Comparison of ENCODE assay signal across 8 cellular contexts in genomic region chr1:1059494-1060280, GRCh38. TPM values are rescaled to one million over a fixed set of nuclear protein-coding genes. Genes with fewer than 3 reads are reported as not detected.
DNase-seq lines count a peak whose midpoint lies in the region; ATAC-seq, FAIRE-seq and TF ChIP-seq lines count a peak whose summit lies in the region.

No MANE protein-coding gene starts in this region.

- TF ChIP-seq CTCF in AG09309 (IDR thresholded peaks at IDR 0.05; ENCODE audit: control insufficient read depth, insufficient read depth, low read depth, low read length, missing control alignments) = no peak
- TF ChIP-seq CTCF in H1 (IDR thresholded peaks at IDR 0.05; ENCODE audit: control extremely low read depth in 1 of 3, insufficient read depth in 1 of 3, low read depth in 1 of 3, low read length in 3 of 3) = no peak

- peak overlapping the region; percentile 36 for H3K4me3 ChIP-seq in AG09309 (ENCODE audit: control insufficient read depth, low read depth, low read length)
- peak overlapping the region; percentile 43 to 76 (median 48) for H3K4me3 ChIP-seq in H1 (ENCODE audit: extremely low read depth in 1 of 4, insufficient read depth in 2 of 4, low read depth in 3 of 4, low read length in 4 of 4)
- peak overlapping the region; percentile 46 for H3K4me3 ChIP-seq in mesodermal cell (ENCODE audit: extremely low read depth, insufficient read depth, low read length, poor library complexity, severe bottlenecking)

- no peak overlapping the region; the same call in 1 of the 2 replicates for H2BK15ac ChIP-seq in H1 (ENCODE audit: low read length)

- CTCF ChIA-PET in H1 (lab: Charles Lee; ENCODE audit: partially characterized antibody) = interaction anchor here (0.7 to 10.2 kb wide), 13 partner anchors 12 to 232 kb away, joined by 3 to 70 read pairs (median 5); partner anchors contain the start of gene ISG15

- no peak for TF ChIP-seq POLR2A in H1 (IDR thresholded peaks at IDR 0.05; ENCODE audit: control extremely low read depth in 1 of 2, low read depth in 2 of 2, low read length in 2 of 2)

- no peaks in the 10 kb centered on the region for H3K79me1 ChIP-seq in H1 (ENCODE audit: low read depth, low read length)

- no peak overlapping the region for H2AK5ac ChIP-seq in H1 (ENCODE audit: low read depth, low read length)

- ATAC-seq in GM18867 (IDR thresholded peaks at IDR 0.05; ENCODE audit: unreplicated experiment) (peak; percentile 73), HG03135 (IDR thresholded peaks at IDR 0.05; ENCODE audit: unreplicated experiment) (peak; percentile 61)

- no peak overlapping the region for H3K14ac ChIP-seq in H1 (ENCODE audit: insufficient read length)

- no peak overlapping the region for H4K91ac ChIP-seq in H1 (replicated peaks; ENCODE audit: insufficient read length, low read length)

- H2BK12ac ChIP-seq in H1 (ENCODE audit: low read depth, low read length) = no peak overlapping the region

- no peak overlapping the region for H2BK120ac ChIP-seq in H1 (replicated peaks; ENCODE audit: low read depth, low read length)

- peaks cover 7% of the 10 kb centered on the region; the same call in 1 of the 2 replicates for H3K23me2 ChIP-seq in H1 (ENCODE audit: low read depth, low read length)

- H3K23ac ChIP-seq in H1 (ENCODE audit: insufficient read length) = no peak overlapping the region

- H3K36me3 ChIP-seq in H1 (ENCODE audit: control insufficient read depth in 2 of 4, insufficient read depth in 4 of 4, low read length in 3 of 4) (peaks cover 0 to 8% (median 2%) of the 10 kb centered on the region in 4 experiments; a peak in 3 of 8 replicates), mesodermal cell (ENCODE audit: control insufficient read depth, insufficient read depth, low read length) (peaks cover 2% of the 10 kb centered on the region)

- no peak for TF ChIP-seq EP300 in H1 (IDR thresholded peaks at IDR 0.05; ENCODE audit: borderline replicate concordance in 1 of 2, low read depth in 2 of 2, low read length in 2 of 2)

- H4K8ac ChIP-seq in H1 (ENCODE audit: extremely low read depth, insufficient read depth, low read length) = peak overlapping the region; percentile 51; the same call in 1 of the 2 replicates

- peak overlapping the region; percentile 42 to 98 for H3K4me2 ChIP-seq in H1 (ENCODE audit: insufficient read depth in 1 of 2, low read depth in 2 of 2, low read length in 2 of 2)

- H3K18ac ChIP-seq in H1 (ENCODE audit: extremely low read depth, low read length) = no peak overlapping the region

- POLR2A ChIA-PET in H1 (lab: Charles Lee; ENCODE audit: partially characterized antibody) = interaction anchor here (0.6 to 6.9 kb wide), 14 partner anchors 9 to 252 kb away, joined by 3 to 70 read pairs (median 4); no protein-coding TSS in a partner anchor

- H2BK5ac ChIP-seq in H1 (ENCODE audit: low read depth, low read length) = no peak overlapping the region

- no peak overlapping the region for H4K5ac ChIP-seq in H1 (ENCODE audit: insufficient read length, low read depth, low read length)

- H3K27ac ChIP-seq in H1 (ENCODE audit: low read depth, low read length) = no peak overlapping the region
- H3K27ac ChIP-seq in mesodermal cell (ENCODE audit: low read depth, low read length, severe bottlenecking) = no peak overlapping the region

- 12% methylated on average over 45 of the region's 69 CpGs; no CpG with 5 or more reads in 1 of the 2 experiments for WGBS in H1 (ENCODE audit: extremely low coverage in 1 of 2, insufficient coverage in 1 of 2, insufficient read length in 1 of 2, insufficient replicate concordance in 2 of 2, low coverage in 1 of 2, low lambda C conversion rate in 2 of 2, missing lambda C conversion rate in 1 of 2), 2 experiments
- 2% methylated on average over 49 to 66 of the region's 69 CpGs for WGBS in mesodermal cell (ENCODE audit: insufficient coverage in 2 of 2), 2 experiments

- H3K9me3 ChIP-seq in H1 (ENCODE audit: insufficient read depth in 2 of 2, low read depth in 1 of 2, low read length in 1 of 2) (no peaks in the 10 kb centered on the region), mesodermal cell (ENCODE audit: control insufficient read depth, low read length) (no peaks in the 10 kb centered on the region)

- no peak overlapping the region for H3K4ac ChIP-seq in H1 (replicated peaks; ENCODE audit: insufficient read length, low read depth, low read length)

- peaks cover 9 to 49% (median 34%) of the 10 kb centered on the region in 4 experiments for H3K27me3 ChIP-seq in H1 (replicated peaks in 1 of 4; ENCODE audit: control insufficient read depth in 3 of 4, extremely low read depth in 1 of 4, insufficient read depth in 3 of 4, low read length in 3 of 4)

- DNase-seq in AG09309 (ENCODE audit: low read depth) (no peak), NCI-H526 treated with DMSO at 0.1 percent for 48 hours (lab: John Stamatoyannopoulos, UW) (peak; percentile 49), H1 (ENCODE audit: low read depth in 1 of 2, low spot score in 2 of 2) (peak in 1 of 2 experiments; percentile 98)
- DNase-seq in activated CD8-positive, alpha-beta memory T cell treated with anti-CD3 and anti-CD28 coated beads for 24 hours = peak; percentile 99
- peak; percentile 79 to 85 for DNase-seq in stimulated activated CD8-positive, alpha-beta memory T cell treated with anti-CD3 and anti-CD28 coated beads, Interleukin-15, amount 100 ng/mL, for 4 hours (ENCODE audit: low read depth in 2 of 2)

- no peak overlapping the region for H3K9ac ChIP-seq in H1 (replicated peaks in 1 of 4; ENCODE audit: extremely low read depth in 1 of 4, low read depth in 3 of 4, low read length in 3 of 4)

- no peak overlapping the region for H2AFZ ChIP-seq in H1 (ENCODE audit: low read length)

- no peak overlapping the region for H2BK20ac ChIP-seq in H1 (ENCODE audit: low read length)

- TF ChIP-seq RAD21 in H1 (IDR thresholded peaks at IDR 0.05 in 1 of 2, conservative IDR thresholded peaks at IDR 0.05 in 1 of 2; ENCODE audit: low read depth in 2 of 2, low read length in 2 of 2) = no peak

- H3K56ac ChIP-seq in H1 (replicated peaks; ENCODE audit: insufficient read length, low read depth, low read length) = no peak overlapping the region

- no peak for FAIRE-seq in H1 (lab: Jason Lieb, UNC)

- H4K20me1 ChIP-seq in H1 (replicated peaks in 1 of 2; ENCODE audit: control insufficient read depth in 1 of 2, insufficient read depth in 2 of 2, low read length in 2 of 2) = peaks cover 0 to 20% of the 10 kb centered on the region in 2 experiments

- H3K79me2 ChIP-seq in H1 (ENCODE audit: control insufficient read depth in 1 of 2, insufficient read depth in 2 of 2, low read length in 2 of 2) = no peaks in the 10 kb centered on the region

- H3K4me1 ChIP-seq in H1 (replicated peaks in 1 of 4; ENCODE audit: control insufficient read depth in 3 of 4, insufficient read depth in 4 of 4, low read length in 3 of 4) (peaks cover 0 to 18% (median 11%) of the 10 kb centered on the region in 4 experiments; a peak in 5 of 7 replicates), mesodermal cell (ENCODE audit: control insufficient read depth, insufficient read depth, low read length, poor library complexity, severe bottlenecking) (peaks cover 33% of the 10 kb centered on the region)

RNA-seq across cellular contexts. Expression of gene RNF223, which starts 14.4 kb away (rescaled TPM):
- not detected in 2 replicates for total RNA-seq in H1 (2021; fragmentation: NEBNext Ultra II Directional; extraction: Animal tissue kit (Norgen Biotek cat#: 25700))
- polyA plus RNA-seq in H1 (2011; rRNA removed) = not detected in 2 replicates
- polyA plus RNA-seq in H1 (2011; cell fraction: cytosol; rRNA removed) = not detected
- not detected for polyA plus RNA-seq in H1 (2011; cell fraction: nucleus; rRNA removed)
- polyA plus RNA-seq in H1 (2012, experiment 1 of 2) = not detected in 4 replicates
- polyA plus RNA-seq in H1 (2012, experiment 2 of 2) = not detected
- polyA plus RNA-seq in H1 (2013, experiment 1 of 2) = 0.02 TPM
- polyA plus RNA-seq in H1 (2013, experiment 2 of 2) = not detected
- polyA minus RNA-seq in H1 (2011; rRNA and poly(A)+ RNA removed) = not detected in 2 replicates
- not detected for polyA minus RNA-seq in H1 (2011; cell fraction: cytosol; rRNA and poly(A)+ RNA removed)
- polyA minus RNA-seq in H1 (2011; cell fraction: nucleus; rRNA and poly(A)+ RNA removed) = 0.40 TPM
- not detected for polyA plus RNA-seq in mesodermal cell (2013, experiment 1 of 2)
- not detected for polyA plus RNA-seq in mesodermal cell (2013, experiment 2 of 2)

RNA-seq across cellular contexts. Expression of gene AGRN, which starts 39.8 kb away (rescaled TPM):
- total RNA-seq in H1 (2021; fragmentation: NEBNext Ultra II Directional; extraction: Animal tissue kit (Norgen Biotek cat#: 25700)) = 155 and 162 TPM in 2 replicates
- 52.3 and 104 TPM in 2 replicates for polyA plus RNA-seq in H1 (2011; rRNA removed)
- polyA plus RNA-seq in H1 (2011; cell fraction: cytosol; rRNA removed) = 82.7 TPM
- polyA plus RNA-seq in H1 (2011; cell fraction: nucleus; rRNA removed) = 556 TPM
- polyA plus RNA-seq in H1 (2012, experiment 1 of 2) = 93.3 to 153 TPM (median 143 TPM) in 4 replicates
- 95.8 TPM for polyA plus RNA-seq in H1 (2012, experiment 2 of 2)
- 113 TPM for polyA plus RNA-seq in H1 (2013, experiment 1 of 2)
- polyA plus RNA-seq in H1 (2013, experiment 2 of 2) = 84.3 TPM
- polyA minus RNA-seq in H1 (2011; rRNA and poly(A)+ RNA removed) = 35.4 and 47.0 TPM in 2 replicates
- 94.9 TPM for polyA minus RNA-seq in H1 (2011; cell fraction: cytosol; rRNA and poly(A)+ RNA removed)
- 130 TPM for polyA minus RNA-seq in H1 (2011; cell fraction: nucleus; rRNA and poly(A)+ RNA removed)
- 116 TPM for polyA plus RNA-seq in mesodermal cell (2013, experiment 1 of 2)
- polyA plus RNA-seq in mesodermal cell (2013, experiment 2 of 2) = 88.7 TPM

RNA-seq across cellular contexts. Expression of gene ISG15, which starts 46.4 kb away (rescaled TPM):
- total RNA-seq in H1 (2021; fragmentation: NEBNext Ultra II Directional; extraction: Animal tissue kit (Norgen Biotek cat#: 25700)) = 27.7 and 29.3 TPM in 2 replicates
- polyA plus RNA-seq in H1 (2011; rRNA removed) = 121 and 123 TPM in 2 replicates
- 83.6 TPM for polyA plus RNA-seq in H1 (2011; cell fraction: cytosol; rRNA removed)
- 56.0 TPM for polyA plus RNA-seq in H1 (2011; cell fraction: nucleus; rRNA removed)
- 15.3 to 54.0 TPM (median 48.7 TPM) in 4 replicates for polyA plus RNA-seq in H1 (2012, experiment 1 of 2)
- 32.5 TPM for polyA plus RNA-seq in H1 (2012, experiment 2 of 2)
- polyA plus RNA-seq in H1 (2013, experiment 1 of 2) = 35.2 TPM
- polyA plus RNA-seq in H1 (2013, experiment 2 of 2) = 36.8 TPM
- polyA minus RNA-seq in H1 (2011; rRNA and poly(A)+ RNA removed) = 6.5 and 11.0 TPM in 2 replicates
- 18.9 TPM for polyA minus RNA-seq in H1 (2011; cell fraction: cytosol; rRNA and poly(A)+ RNA removed)
- 13.1 TPM for polyA minus RNA-seq in H1 (2011; cell fraction: nucleus; rRNA and poly(A)+ RNA removed)
- polyA plus RNA-seq in mesodermal cell (2013, experiment 1 of 2) = 53.2 TPM
- polyA plus RNA-seq in mesodermal cell (2013, experiment 2 of 2) = 44.4 TPM

RNA-seq across cellular contexts. Expression of gene C1orf159, which starts 56.2 kb away (rescaled TPM):
- 10.9 and 12.4 TPM in 2 replicates for total RNA-seq in H1 (2021; fragmentation: NEBNext Ultra II Directional; extraction: Animal tissue kit (Norgen Biotek cat#: 25700))
- polyA plus RNA-seq in H1 (2011; rRNA removed) = 10.0 and 15.7 TPM in 2 replicates
- 11.1 TPM for polyA plus RNA-seq in H1 (2011; cell fraction: cytosol; rRNA removed)
- polyA plus RNA-seq in H1 (2011; cell fraction: nucleus; rRNA removed) = 45.2 TPM
- 6.7 to 11.8 TPM (median 10.8 TPM) in 4 replicates for polyA plus RNA-seq in H1 (2012, experiment 1 of 2)
- 9.1 TPM for polyA plus RNA-seq in H1 (2012, experiment 2 of 2)
- polyA plus RNA-seq in H1 (2013, experiment 1 of 2) = 8.9 TPM
- polyA plus RNA-seq in H1 (2013, experiment 2 of 2) = 8.4 TPM
- 2.8 and 4.3 TPM in 2 replicates for polyA minus RNA-seq in H1 (2011; rRNA and poly(A)+ RNA removed)
- polyA minus RNA-seq in H1 (2011; cell fraction: cytosol; rRNA and poly(A)+ RNA removed) = 5.1 TPM
- polyA minus RNA-seq in H1 (2011; cell fraction: nucleus; rRNA and poly(A)+ RNA removed) = 14.2 TPM
- polyA plus RNA-seq in mesodermal cell (2013, experiment 1 of 2) = 17.2 TPM
- polyA plus RNA-seq in mesodermal cell (2013, experiment 2 of 2) = 11.9 TPM

RNA-seq across cellular contexts. Expression of gene HES4, which starts 59.8 kb away (rescaled TPM):
- total RNA-seq in H1 (2021; fragmentation: NEBNext Ultra II Directional; extraction: Animal tissue kit (Norgen Biotek cat#: 25700)) = 1.2 and 2.8 TPM in 2 replicates
- polyA plus RNA-seq in H1 (2011; rRNA removed) = 3.5 and 12.8 TPM in 2 replicates
- polyA plus RNA-seq in H1 (2011; cell fraction: cytosol; rRNA removed) = 8.3 TPM
- polyA plus RNA-seq in H1 (2011; cell fraction: nucleus; rRNA removed) = 14.5 TPM
- polyA plus RNA-seq in H1 (2012, experiment 1 of 2) = 1.1 to 1.7 TPM (median 1.3 TPM) in 3 of 4 replicates, not detected in the other
- polyA plus RNA-seq in H1 (2012, experiment 2 of 2) = 0.43 TPM
- polyA plus RNA-seq in H1 (2013, experiment 1 of 2) = 3.8 TPM
- 3.2 TPM for polyA plus RNA-seq in H1 (2013, experiment 2 of 2)
- polyA minus RNA-seq in H1 (2011; rRNA and poly(A)+ RNA removed) = not detected in 2 replicates
- polyA minus RNA-seq in H1 (2011; cell fraction: cytosol; rRNA and poly(A)+ RNA removed) = 4.5 TPM
- 3.4 TPM for polyA minus RNA-seq in H1 (2011; cell fraction: nucleus; rRNA and poly(A)+ RNA removed)
- 59.5 TPM for polyA plus RNA-seq in mesodermal cell (2013, experiment 1 of 2)
- polyA plus RNA-seq in mesodermal cell (2013, experiment 2 of 2) = 35.5 TPM
